Comparison of ENCODE assay signal across 1 cellular context in the genomic region with DNA sequence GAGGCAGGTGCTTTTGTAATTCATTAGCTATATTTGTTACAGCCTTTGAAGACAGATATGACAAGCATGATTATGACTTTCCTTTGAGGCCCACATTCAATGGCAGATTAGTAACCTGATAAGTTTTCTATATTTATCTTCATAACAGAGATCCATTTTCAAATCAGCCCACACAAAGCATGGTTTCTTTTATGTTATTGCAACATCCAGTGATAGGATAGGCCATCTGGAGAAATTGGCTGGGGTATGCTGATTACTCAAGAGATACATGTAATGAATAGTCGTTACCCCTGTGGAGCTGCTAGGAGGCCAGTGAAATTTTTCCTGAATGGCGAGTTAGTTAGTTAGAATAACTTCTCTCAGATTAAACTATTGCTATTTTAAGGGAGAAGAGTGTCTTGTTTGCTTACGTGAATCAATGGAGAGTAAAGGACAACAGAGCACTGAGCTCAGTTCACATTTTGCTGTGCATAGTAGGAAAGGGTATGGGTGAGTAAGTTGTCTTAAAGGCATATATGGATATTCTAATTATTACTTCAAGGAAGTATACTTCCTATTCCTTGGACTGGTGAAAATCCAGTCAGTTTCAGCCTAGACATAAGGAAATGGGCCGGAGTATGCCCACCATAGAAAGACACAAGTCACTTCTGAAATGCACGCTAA.
TF ChIP-seq lines count a peak whose summit lies in the region.

No MANE protein-coding gene starts in this region.

TF ChIP-seq in SK-N-SH, 30 proteins besides CTCF, POLR2A, EP300 and RAD21 (continued from another document):
- TF ChIP-seq MAX (IDR thresholded peaks at IDR 0.05; ENCODE audit: low read depth) (no peak), RXRA (IDR thresholded peaks at IDR 0.05; ENCODE audit: borderline replicate concordance, low read depth) (no peak), SIN3A (IDR thresholded peaks at IDR 0.05; ENCODE audit: borderline replicate concordance, low read depth, low read length) (no peak)
- TF ChIP-seq, protein P1, sequence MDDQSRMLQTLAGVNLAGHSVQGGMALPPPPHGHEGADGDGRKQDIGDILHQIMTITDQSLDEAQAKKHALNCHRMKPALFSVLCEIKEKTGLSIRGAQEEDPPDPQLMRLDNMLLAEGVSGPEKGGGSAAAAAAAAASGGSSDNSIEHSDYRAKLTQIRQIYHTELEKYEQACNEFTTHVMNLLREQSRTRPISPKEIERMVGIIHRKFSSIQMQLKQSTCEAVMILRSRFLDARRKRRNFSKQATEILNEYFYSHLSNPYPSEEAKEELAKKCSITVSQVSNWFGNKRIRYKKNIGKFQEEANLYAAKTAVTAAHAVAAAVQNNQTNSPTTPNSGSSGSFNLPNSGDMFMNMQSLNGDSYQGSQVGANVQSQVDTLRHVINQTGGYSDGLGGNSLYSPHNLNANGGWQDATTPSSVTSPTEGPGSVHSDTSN (IDR thresholded peaks at IDR 0.05) = 0 out of 2 replicates have a peak, but pooled peaks have one; percentile 12
TF ChIP-seq in SK-N-SH: peak in this region for 4.
